Comparison of ENCODE assay signal across 8 cellular contexts in the genomic region with DNA sequence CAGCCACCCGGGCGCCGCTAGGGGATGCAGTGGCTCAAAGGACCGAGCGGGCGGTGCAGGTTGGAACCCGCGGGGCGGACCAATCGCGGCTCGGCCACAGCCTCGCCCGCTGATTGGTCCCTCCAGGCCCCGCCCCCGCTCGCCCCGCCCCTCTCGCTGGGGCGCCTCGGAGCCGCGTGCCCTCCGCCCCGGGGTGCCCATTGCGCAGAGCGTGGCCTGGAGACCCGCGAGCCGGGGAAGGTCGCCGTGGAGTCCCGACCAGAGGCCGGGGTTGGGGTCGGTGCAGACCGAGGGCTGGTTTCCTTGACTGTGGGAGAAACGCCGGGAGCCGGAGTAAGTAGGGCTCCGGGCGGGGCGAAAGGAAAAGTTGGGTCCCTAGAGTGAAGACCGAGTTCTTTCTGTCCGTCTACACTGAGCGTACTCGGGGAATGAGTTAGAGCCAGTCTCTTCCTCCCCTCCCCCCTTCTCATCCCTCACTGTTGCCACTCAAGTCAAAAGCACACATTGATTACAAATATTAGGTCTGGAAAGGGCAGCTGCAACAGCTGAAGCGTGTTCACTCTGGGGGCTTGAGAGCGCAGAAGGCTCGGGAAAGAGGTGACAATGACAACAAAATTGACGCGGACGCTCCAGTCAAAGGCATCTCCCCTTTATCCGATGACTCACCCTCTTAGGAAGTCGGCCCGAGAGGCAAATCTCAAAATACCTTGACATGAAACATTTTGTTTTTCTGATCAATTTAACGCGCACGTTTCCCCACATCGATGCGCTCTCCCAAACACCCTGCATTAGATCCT. TPM values are rescaled to one million over a fixed set of nuclear protein-coding genes. Genes with fewer than 3 reads are reported as not detected.
DNase-seq lines count a peak whose midpoint lies in the region; ATAC-seq and TF ChIP-seq lines count a peak whose summit lies in the region.

No MANE protein-coding gene starts in this region.

- H3K9me3 Mint-ChIP-seq in naive thymus-derived CD4-positive, alpha-beta T cell = peaks cover 0 to 4% (median 0%) of the 10 kb centered on the region in 11 donors
- no peaks in the 10 kb centered on the region for H3K9me3 Mint-ChIP-seq in stimulated activated memory B cell treated with anti-CD40 and anti-IgM and Interleukin-4, amounts not matched to agents 10 μg/mL and 1 μg/mL and 100 μg/mL, for 72 hours

- peaks cover 13 to 100% (median 82%) of the 10 kb centered on the region in 4 donors for H3K27me3 ChIP-seq in esophagus muscularis mucosa
- H3K27me3 ChIP-seq in naive thymus-derived CD4-positive, alpha-beta T cell (ENCODE audit: control insufficient read depth in 2 of 2, insufficient read depth in 2 of 2, low read length in 2 of 2) = peaks cover 19 to 32% of the 10 kb centered on the region in 2 donors

- no peak overlapping the region for H3K27ac ChIP-seq in esophagus muscularis mucosa (replicated peaks in 1 of 4)
- H3K27ac ChIP-seq in naive thymus-derived CD4-positive, alpha-beta T cell (ENCODE audit: low read depth, low read length) = peak overlapping the region; percentile 82

- TF ChIP-seq CTCF in esophagus muscularis mucosa (IDR thresholded peaks at IDR 0.05) = peak; percentile 44 to 61 (median 46)

- CTCF ChIA-PET in naive thymus-derived CD4-positive, alpha-beta T cell (lab: Charles Lee) = interaction anchor here (0.6 to 1.4 kb wide), 3 partner anchors 11 to 34 kb away, joined by 3 to 4 read pairs (median 4); no protein-coding TSS in a partner anchor

- POLR2A ChIA-PET in naive thymus-derived CD4-positive, alpha-beta T cell (lab: Charles Lee) = interaction anchor here (0.6 to 1.4 kb wide), 6 partner anchors 9 to 998 kb away, joined by 3 to 8 read pairs (median 3); no protein-coding TSS in a partner anchor

- no peaks in the 10 kb centered on the region for H3K9me3 ChIP-seq in esophagus muscularis mucosa
- H3K9me3 ChIP-seq in naive thymus-derived CD4-positive, alpha-beta T cell (ENCODE audit: control insufficient read depth in 2 of 3, low read length in 3 of 3) = no peaks in the 10 kb centered on the region

- TF ChIP-seq POLR2A in esophagus muscularis mucosa (IDR thresholded peaks at IDR 0.05; ENCODE audit: low read depth) = no peak

- H3K4me1 ChIP-seq in esophagus muscularis mucosa = peaks cover 60 to 76% (median 74%) of the 10 kb centered on the region in 4 donors
- peaks cover 26 to 42% of the 10 kb centered on the region in 2 donors for H3K4me1 ChIP-seq in naive thymus-derived CD4-positive, alpha-beta T cell (ENCODE audit: control insufficient read depth in 2 of 2, insufficient read depth in 2 of 2, low read length in 2 of 2)

- TF ChIP-seq EP300 in esophagus muscularis mucosa (IDR thresholded peaks at IDR 0.05) = no peak

- peak overlapping the region; percentile 47 to 57 (median 52) for H3K4me3 ChIP-seq in esophagus muscularis mucosa
- H3K4me3 ChIP-seq in naive thymus-derived CD4-positive, alpha-beta T cell (ENCODE audit: low read length) = peak overlapping the region; percentile 87

- H3K4me1 Mint-ChIP-seq in naive thymus-derived CD4-positive, alpha-beta T cell = peaks cover 14 to 45% (median 37%) of the 10 kb centered on the region in 7 donors
- peaks cover 44% of the 10 kb centered on the region for H3K4me1 Mint-ChIP-seq in stimulated activated memory B cell treated with anti-CD40 and anti-IgM and Interleukin-4, amounts not matched to agents 10 μg/mL and 1 μg/mL and 100 μg/mL, for 72 hours

- 5% methylated on average over 24 of the region's 60 CpGs for WGBS in esophagus muscularis mucosa

- peak; percentile 58 for ATAC-seq in GM18868 (IDR thresholded peaks at IDR 0.05; ENCODE audit: unreplicated experiment)
- peak; percentile 75 for ATAC-seq in HG03095 (IDR thresholded peaks at IDR 0.05; ENCODE audit: unreplicated experiment)
- ATAC-seq in naive thymus-derived CD4-positive, alpha-beta T cell = peak; percentile 77
- ATAC-seq in stimulated activated memory B cell treated with anti-CD40 and anti-IgM and Interleukin-4, amounts not matched to agents 10 μg/mL and 1 μg/mL and 100 μg/mL, for 72 hours = peak; percentile 53

- intact Hi-C loops in esophagus muscularis mucosa (cut with DNase I) = no loop called here
- intact Hi-C loops in naive thymus-derived CD4-positive, alpha-beta T cell (cut with micrococcal nuclease) = loop anchor here (1.0 to 10.0 kb wide), 20 partner anchors 8 to 1249 kb away; partner anchors contain the start of genes ATP5F1C (in 2 of the 2), TAF3 (in 2 of the 2), KIN (in 1 of the 2) and SFMBT2 (in 1 of the 2)

- H3K36me3 ChIP-seq in esophagus muscularis mucosa = no peaks in the 10 kb centered on the region
- peaks cover 0 to 10% (median under 1%) of the 10 kb centered on the region in 3 experiments for H3K36me3 ChIP-seq in naive thymus-derived CD4-positive, alpha-beta T cell (ENCODE audit: control insufficient read depth in 2 of 3, insufficient read depth in 3 of 3, low read length in 3 of 3)

- peaks cover 0 to 27% (median 0%) of the 10 kb centered on the region in 5 donors for H3K36me3 Mint-ChIP-seq in naive thymus-derived CD4-positive, alpha-beta T cell
- H3K36me3 Mint-ChIP-seq in stimulated activated memory B cell treated with anti-CD40 and anti-IgM and Interleukin-4, amounts not matched to agents 10 μg/mL and 1 μg/mL and 100 μg/mL, for 72 hours = no peaks in the 10 kb centered on the region

- peak overlapping the region; percentile 88 to 99 (median 95) for H3K27ac Mint-ChIP-seq in naive thymus-derived CD4-positive, alpha-beta T cell
- H3K27ac Mint-ChIP-seq in stimulated activated memory B cell treated with anti-CD40 and anti-IgM and Interleukin-4, amounts not matched to agents 10 μg/mL and 1 μg/mL and 100 μg/mL, for 72 hours = no peak overlapping the region

- peak overlapping the region; percentile 87 to 97 (median 94) for H3K4me3 Mint-ChIP-seq in naive thymus-derived CD4-positive, alpha-beta T cell
- peak overlapping the region; percentile 65 for H3K4me3 Mint-ChIP-seq in stimulated activated memory B cell treated with anti-CD40 and anti-IgM and Interleukin-4, amounts not matched to agents 10 μg/mL and 1 μg/mL and 100 μg/mL, for 72 hours

- peak; percentile 98 for DNase-seq in AG08395 (ENCODE audit: low spot score)
- peak; percentile 61 for DNase-seq in NCI-H82 treated with DMSO at 0.1 percent for 48 hours (lab: John Stamatoyannopoulos, UW; ENCODE audit: unreplicated experiment)
- DNase-seq in activated CD8-positive, alpha-beta memory T cell treated with anti-CD3 and anti-CD28 coated beads, Interleukin-2, amount 50 U/mL, for 48 hours = peak; percentile 99
- no peak for DNase-seq in esophagus muscularis mucosa (ENCODE audit: extremely low spot score)
- peak; percentile 73 to 97 (median 89) for DNase-seq in naive thymus-derived CD4-positive, alpha-beta T cell

- H3K27me3 Mint-ChIP-seq in naive thymus-derived CD4-positive, alpha-beta T cell = peaks cover 20 to 31% (median 22%) of the 10 kb centered on the region in 5 donors
- peaks cover 90% of the 10 kb centered on the region for H3K27me3 Mint-ChIP-seq in stimulated activated memory B cell treated with anti-CD40 and anti-IgM and Interleukin-4, amounts not matched to agents 10 μg/mL and 1 μg/mL and 100 μg/mL, for 72 hours

RNA-seq across cellular contexts. Expression of gene GATA3, which starts 0.8 kb away (rescaled TPM):
- under 1 TPM in 3 of 4 donors, not detected in 1; 0.19 to 0.46 (median 0.33) TPM for total RNA-seq in esophagus muscularis mucosa
- total RNA-seq in naive thymus-derived CD4-positive, alpha-beta T cell = 10 to 100 TPM; 31.2 to 60.1 (median 38.6) TPM
- 10 to 100 TPM; 24.0 to 30.9 TPM for polyA plus RNA-seq in naive thymus-derived CD4-positive, alpha-beta T cell

Comparison
In these comparisons a context has a peak if more than half of its experiments do, and no peak if none do; other contexts are left out.
1. RNA of gene GATA3, which starts 0.8 kb away (total RNA-seq): 31.2 to 60.1 TPM in naive thymus-derived CD4-positive, alpha-beta T cell; 0.19 to 0.46 TPM in esophagus muscularis mucosa; every median in the first group is over 10 times any median in the second.
2. Peak in every context shown above with its lines, with median percentiles within 50 percentile points of each other: ATAC-seq.